ENCODE assay signal across 9 cellular contexts in the genomic region with DNA sequence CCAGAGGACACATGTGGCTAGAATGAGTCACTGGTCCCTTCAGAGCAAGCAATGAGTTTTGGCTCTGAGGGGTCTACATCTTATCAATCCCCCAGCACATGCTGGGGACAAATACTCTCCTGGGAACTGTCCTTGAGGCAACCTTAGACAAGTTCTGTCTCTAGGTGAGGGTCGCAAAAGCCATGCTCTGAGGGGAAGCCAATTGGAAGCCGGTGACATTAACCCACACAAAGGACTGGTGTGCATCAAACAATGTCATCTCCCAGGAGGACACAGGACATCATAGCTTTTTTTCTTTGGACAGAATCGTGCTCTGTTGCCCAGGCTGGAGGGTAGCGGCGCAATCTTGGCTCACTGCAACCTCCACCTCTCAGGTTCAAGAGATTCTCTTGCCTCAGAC.
"Had no signal": no experiment of that assay in that cellular context is flagged by ENCODE, and none has a peak within 500 bp of the region (broad histone marks: within the 10 kb centered on the region; RNA-seq: fewer than 3 reads in every experiment).

No MANE protein-coding gene starts in this region.

- H3K27ac ChIP-seq: GM23248 had no signal

- H3K36me3 ChIP-seq: HAP-1 had no signal

- DNase-seq: GM23248, GOT3, H7, H9, HCEC 1CT, HFFc6 had no signal

- H3K4me1 ChIP-seq: HAP-1 had no signal

- ATAC-seq: GM23338, HCT116 had no signal

- H3K9me3 ChIP-seq: HAP-1 had no signal

- H3K4me3 ChIP-seq: GM23248, GM23338, HAP-1 had no signal
